In the genomic region with DNA sequence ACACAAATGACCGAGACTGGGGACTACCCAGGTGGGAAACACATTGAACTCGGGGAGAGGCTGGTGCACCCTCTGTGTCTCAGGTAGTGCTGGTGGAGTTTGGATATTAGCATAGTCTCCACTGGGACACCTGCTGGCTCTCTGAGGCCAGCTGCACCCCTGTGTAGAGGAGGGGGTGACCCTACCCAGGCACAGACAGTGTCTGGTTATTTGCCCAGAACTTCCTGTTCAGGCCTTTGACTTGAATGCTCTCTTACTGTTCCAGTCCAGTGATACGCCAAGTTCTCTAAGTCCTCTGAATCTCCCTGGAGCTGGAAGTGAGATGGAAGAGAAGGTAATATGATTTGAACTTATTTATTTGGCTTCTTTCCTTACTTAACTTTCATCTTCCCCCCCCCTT, we compare ENCODE assay signal across 21 cellular contexts.
DNase-seq lines count a peak whose midpoint lies in the region; ATAC-seq and TF ChIP-seq lines count a peak whose summit lies in the region.
"Had no signal": no experiment of that assay in that cellular context is flagged by ENCODE, and none has a peak within 500 bp of the region (broad histone marks: within the 10 kb centered on the region; RNA-seq: fewer than 3 reads in every experiment).

No MANE protein-coding gene starts in this region.

- ATAC-seq in GM23338: no peak
- ATAC-seq: A549, Panc1 had no signal

- H3K79me2 ChIP-seq in GM23338 (replicated peaks; ENCODE audit: insufficient read depth): no peaks in the 10 kb centered on the region

- H3K27ac ChIP-seq in GM23338 (ENCODE audit: low read depth) (no peak overlapping the region), angular gyrus (ENCODE audit: low read depth, low read length) (peak overlapping the region; percentile 27), left ventricle myocardium inferior (replicated peaks) (no peak overlapping the region)
- H3K27ac ChIP-seq: A549, RWPE1 had no signal

- H3F3A ChIP-seq in GM23338 (replicated peaks; ENCODE audit: low read depth): no peaks in the 10 kb centered on the region

- intact Hi-C loops in left ventricle myocardium inferior (cut with micrococcal nuclease): no loop called here

- H3K4me2 ChIP-seq in GM23338: no peak overlapping the region
- H3K4me2 ChIP-seq: A549 had no signal

- H3K9me3 ChIP-seq in left ventricle myocardium inferior (replicated peaks): no peaks in the 10 kb centered on the region
- H3K9me3 ChIP-seq: A549 had no signal

- peaks cover 4% of the 10 kb centered on the region for H3K27me3 Mint-ChIP-seq in GM23338 (ENCODE audit: insufficient read depth, low read depth, poor library complexity)
- H3K27me3 Mint-ChIP-seq in osteocyte (ENCODE audit: unreplicated experiment): no peaks in the 10 kb centered on the region
- peaks cover 2% of the 10 kb centered on the region for H3K27me3 Mint-ChIP-seq in T-helper 2 cell treated with Interferon-gamma antibody and Interleukin-4, amounts not matched to agents 5 μg/mL and 100 μg/mL, for 36 hours (ENCODE audit: low read depth)

- H3K9me3 Mint-ChIP-seq in GM23338 (no peaks in the 10 kb centered on the region), osteocyte (ENCODE audit: unreplicated experiment) (no peaks in the 10 kb centered on the region)
- H3K9me3 Mint-ChIP-seq in T-helper 2 cell treated with Interferon-gamma antibody and Interleukin-4, amounts not matched to agents 5 μg/mL and 100 μg/mL, for 36 hours: no peaks in the 10 kb centered on the region

- H3K27ac Mint-ChIP-seq in GM23338: 0 out of 2 replicates have a peak overlapping the region, but pooled peaks have one; percentile 30
- H3K27ac Mint-ChIP-seq in osteocyte (ENCODE audit: unreplicated experiment): no peak overlapping the region
- H3K27ac Mint-ChIP-seq in T-helper 2 cell treated with Interferon-gamma antibody and Interleukin-4, amounts not matched to agents 5 μg/mL and 100 μg/mL, for 36 hours: no peak overlapping the region
- H3K27ac Mint-ChIP-seq: CD4-positive, alpha-beta memory T cell had no signal

- no peaks in the 10 kb centered on the region for H3K27me3 ChIP-seq in GM23338 (ENCODE audit: insufficient read depth)
- H3K27me3 ChIP-seq in left ventricle myocardium inferior (ENCODE audit: low read depth): no peaks in the 10 kb centered on the region

- H4K20me1 ChIP-seq in GM23338 (replicated peaks; ENCODE audit: insufficient read depth): no peaks in the 10 kb centered on the region

- DNase-seq in GM23338 (ENCODE audit: low spot score) (no peak), medulla oblongata (ENCODE audit: extremely low spot score) (peak; percentile 60), osteocyte (ENCODE audit: extremely low spot score, unreplicated experiment) (peak; percentile 63), left ventricle myocardium inferior (no peak), NCI-H1105 treated with DMSO at 0.1 percent for 48 hours (lab: John Stamatoyannopoulos, UW) (no peak)
- no peak for DNase-seq in T-helper 2 cell treated with Interferon-gamma antibody and Interleukin-4, amounts not matched to agents 5 μg/mL and 100 μg/mL, for 36 hours (ENCODE audit: low spot score)
- DNase-seq: AML-193; CD4-positive, alpha-beta memory T cell; COR-L47; Karpas-422; NCI-H1092; NCI-H1436; NCI-H187 treated with DMSO at 0.1 percent for 48 hours; NCI-H2107; NCI-H510A; NCI-H69; SHP77 had no signal

- H3K36me3 Mint-ChIP-seq in GM23338 (ENCODE audit: low read depth): peaks cover 17% of the 10 kb centered on the region
- peaks cover 14% of the 10 kb centered on the region for H3K36me3 Mint-ChIP-seq in osteocyte (ENCODE audit: unreplicated experiment)
- no peaks in the 10 kb centered on the region for H3K36me3 Mint-ChIP-seq in T-helper 2 cell treated with Interferon-gamma antibody and Interleukin-4, amounts not matched to agents 5 μg/mL and 100 μg/mL, for 36 hours (ENCODE audit: low read depth)
- H3K36me3 Mint-ChIP-seq: CD4-positive, alpha-beta memory T cell had no signal

- TF ChIP-seq CTCF in GM23338 (conservative IDR thresholded peaks at IDR 0.05; ENCODE audit: low read depth in 2 of 2) (no peak), osteocyte (IDR thresholded peaks at IDR 0.05) (no peak), left ventricle myocardium inferior (IDR thresholded peaks at IDR 0.05; ENCODE audit: borderline replicate concordance) (no peak)

- H3K4me3 ChIP-seq in GM23338 (no peak overlapping the region), left ventricle myocardium inferior (no peak overlapping the region)
- H3K4me3 ChIP-seq: A549 had no signal

- peaks cover 6% of the 10 kb centered on the region for H3K4me1 Mint-ChIP-seq in GM23338
- peaks cover 7% of the 10 kb centered on the region for H3K4me1 Mint-ChIP-seq in osteocyte (ENCODE audit: unreplicated experiment)
- H3K4me1 Mint-ChIP-seq in T-helper 2 cell treated with Interferon-gamma antibody and Interleukin-4, amounts not matched to agents 5 μg/mL and 100 μg/mL, for 36 hours (ENCODE audit: low read depth): peaks cover 2% of the 10 kb centered on the region
- H3K4me1 Mint-ChIP-seq: CD4-positive, alpha-beta memory T cell had no signal

- H3K4me3 Mint-ChIP-seq in GM23338 (no peak overlapping the region), osteocyte (ENCODE audit: unreplicated experiment) (no peak overlapping the region)
- H3K4me3 Mint-ChIP-seq in T-helper 2 cell treated with Interferon-gamma antibody and Interleukin-4, amounts not matched to agents 5 μg/mL and 100 μg/mL, for 36 hours: no peak overlapping the region
- H3K4me3 Mint-ChIP-seq: CD4-positive, alpha-beta memory T cell had no signal

- H2AFZ ChIP-seq in GM23338: no peak overlapping the region

- H3K9me2 ChIP-seq in GM23338 (ENCODE audit: insufficient read depth): peaks cover 6% of the 10 kb centered on the region; the same call in 1 of the 2 replicates

- H3K4me1 ChIP-seq in GM23338 (ENCODE audit: insufficient read depth) (no peaks in the 10 kb centered on the region), left ventricle myocardium inferior (no peaks in the 10 kb centered on the region)
- H3K4me1 ChIP-seq: A549 had no signal

- H3K36me3 ChIP-seq in GM23338 (ENCODE audit: insufficient read depth) (no peaks in the 10 kb centered on the region), left ventricle myocardium inferior (no peaks in the 10 kb centered on the region)

TF ChIP-seq in GM23338, 12 proteins besides CTCF, POLR2A, EP300 and RAD21:
- TF ChIP-seq, protein P1, sequence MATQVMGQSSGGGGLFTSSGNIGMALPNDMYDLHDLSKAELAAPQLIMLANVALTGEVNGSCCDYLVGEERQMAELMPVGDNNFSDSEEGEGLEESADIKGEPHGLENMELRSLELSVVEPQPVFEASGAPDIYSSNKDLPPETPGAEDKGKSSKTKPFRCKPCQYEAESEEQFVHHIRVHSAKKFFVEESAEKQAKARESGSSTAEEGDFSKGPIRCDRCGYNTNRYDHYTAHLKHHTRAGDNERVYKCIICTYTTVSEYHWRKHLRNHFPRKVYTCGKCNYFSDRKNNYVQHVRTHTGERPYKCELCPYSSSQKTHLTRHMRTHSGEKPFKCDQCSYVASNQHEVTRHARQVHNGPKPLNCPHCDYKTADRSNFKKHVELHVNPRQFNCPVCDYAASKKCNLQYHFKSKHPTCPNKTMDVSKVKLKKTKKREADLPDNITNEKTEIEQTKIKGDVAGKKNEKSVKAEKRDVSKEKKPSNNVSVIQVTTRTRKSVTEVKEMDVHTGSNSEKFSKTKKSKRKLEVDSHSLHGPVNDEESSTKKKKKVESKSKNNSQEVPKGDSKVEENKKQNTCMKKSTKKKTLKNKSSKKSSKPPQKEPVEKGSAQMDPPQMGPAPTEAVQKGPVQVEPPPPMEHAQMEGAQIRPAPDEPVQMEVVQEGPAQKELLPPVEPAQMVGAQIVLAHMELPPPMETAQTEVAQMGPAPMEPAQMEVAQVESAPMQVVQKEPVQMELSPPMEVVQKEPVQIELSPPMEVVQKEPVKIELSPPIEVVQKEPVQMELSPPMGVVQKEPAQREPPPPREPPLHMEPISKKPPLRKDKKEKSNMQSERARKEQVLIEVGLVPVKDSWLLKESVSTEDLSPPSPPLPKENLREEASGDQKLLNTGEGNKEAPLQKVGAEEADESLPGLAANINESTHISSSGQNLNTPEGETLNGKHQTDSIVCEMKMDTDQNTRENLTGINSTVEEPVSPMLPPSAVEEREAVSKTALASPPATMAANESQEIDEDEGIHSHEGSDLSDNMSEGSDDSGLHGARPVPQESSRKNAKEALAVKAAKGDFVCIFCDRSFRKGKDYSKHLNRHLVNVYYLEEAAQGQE (IDR thresholded peaks at IDR 0.05; ENCODE audit: unreplicated experiment): no peak
- no peak for TF ChIP-seq EZH2phosphoT487 (IDR thresholded peaks at IDR 0.05; ENCODE audit: unreplicated experiment)
- no peak for TF ChIP-seq JUNB (IDR thresholded peaks at IDR 0.05; ENCODE audit: unreplicated experiment)
- TF ChIP-seq CREB1 (CRISPR knock-in tag; IDR thresholded peaks at IDR 0.05; ENCODE audit: low read depth): no peak
- TF ChIP-seq ZNF331 (CRISPR knock-in tag; IDR thresholded peaks at IDR 0.05; ENCODE audit: low read depth): no peak
TF ChIP-seq in GM23338: peak in this region for 0.

Comparison
In these comparisons a context has a peak if more than half of its experiments do, and no peak if none do; other contexts are left out.
1. DNase-seq: peak in medulla oblongata (single experiment) and osteocyte (single experiment); none in GM23338 (single experiment), left ventricle myocardium inferior (single experiment), NCI-H1105 treated with DMSO at 0.1 percent for 48 hours (single experiment) and T-helper 2 cell treated with Interferon-gamma antibody and Interleukin-4, amounts not matched to agents 5 μg/mL and 100 μg/mL, for 36 hours (single experiment).